8 cellular contexts compared by ENCODE assay signal in the genomic region with DNA sequence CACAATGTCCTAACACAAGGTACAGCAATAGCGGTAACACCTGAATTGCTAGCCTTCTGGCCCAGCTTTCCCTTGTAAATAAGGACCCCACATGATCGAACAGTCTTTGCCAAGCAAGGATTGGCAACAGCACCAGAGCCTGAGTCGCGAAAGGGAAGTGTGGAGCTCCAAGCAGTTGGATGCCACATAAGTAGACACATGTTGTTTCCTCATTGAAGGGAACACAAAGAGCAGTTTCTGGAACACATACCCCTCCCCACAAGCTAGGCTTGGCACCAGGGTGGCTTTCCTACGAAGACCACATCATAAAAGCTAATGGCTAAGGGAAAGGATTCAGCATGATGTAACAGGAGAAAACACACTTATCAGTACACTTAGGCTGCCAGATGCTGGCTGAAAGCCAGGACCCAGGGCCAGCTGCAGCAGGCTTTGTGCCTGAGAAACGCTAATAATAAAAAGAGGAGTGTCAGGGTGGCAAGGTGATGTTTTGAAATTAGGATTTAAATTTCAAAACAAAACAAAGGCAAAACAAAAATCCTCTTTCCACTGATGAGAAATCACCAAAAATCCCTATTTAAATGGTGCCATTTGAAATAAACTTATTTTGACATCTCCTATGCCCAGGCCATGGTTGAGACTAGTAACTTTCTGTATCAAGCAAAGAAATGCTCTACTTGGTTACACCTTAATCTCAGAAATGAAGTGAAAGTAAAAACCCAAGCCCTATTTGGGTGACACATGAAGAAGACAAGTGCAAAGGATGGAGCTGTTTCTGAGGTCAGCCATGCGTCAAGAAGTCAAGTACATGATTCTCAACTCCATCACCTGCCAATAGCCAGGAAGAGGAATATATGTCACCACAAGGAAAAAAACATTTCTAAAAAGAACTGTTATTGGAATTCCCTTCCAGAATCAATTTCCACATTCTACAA. TPM values are rescaled to one million over a fixed set of nuclear protein-coding genes. Genes with fewer than 3 reads are reported as not detected.
DNase-seq lines count a peak whose midpoint lies in the region; ATAC-seq and TF ChIP-seq lines count a peak whose summit lies in the region.

No MANE protein-coding gene starts in this region.

- no peaks in the 10 kb centered on the region for H4K20me1 ChIP-seq in GM23248 (ENCODE audit: insufficient read depth)
- no peaks in the 10 kb centered on the region for H4K20me1 ChIP-seq in hepatocyte (ENCODE audit: insufficient read depth, poor library complexity, severe bottlenecking)

- no peak overlapping the region for H3K27ac ChIP-seq in CD4-positive, alpha-beta memory T cell (ENCODE audit: low read depth, low read length)
- H3K27ac ChIP-seq in GM23248 (peak overlapping the region; percentile 30), hepatocyte (peak overlapping the region; percentile 82), endodermal cell (ENCODE audit: low read depth, low read length) (no peak overlapping the region)

- WGBS in GM23248 (ENCODE audit: low coverage in 1 of 2, low lambda C conversion rate in 2 of 2, missing lambda C conversion rate in 2 of 2), 2 experiments, result 25 to 28% methylated on average over 7 of the region's 7 CpGs
- WGBS in hepatocyte (ENCODE audit: low lambda C conversion rate, missing lambda C conversion rate), result 61% methylated on average over 7 of the region's 7 CpGs
- 92 to 95% methylated on average over 5 to 7 of the region's 7 CpGs for WGBS in endodermal cell (ENCODE audit: insufficient coverage in 1 of 2, insufficient read length in 1 of 2), 2 experiments

- peaks cover 14 to 46% of the 10 kb centered on the region in 2 donors for H3K36me3 Mint-ChIP-seq in CD4-positive, alpha-beta memory T cell
- H3K36me3 Mint-ChIP-seq in stimulated activated effector memory CD8-positive, alpha-beta T cell treated with anti-CD3 and anti-CD28 coated beads, Interleukin-12 subunit alpha, Interleukin-12 subunit beta, amount 100 ng/mL, for 72 hours, result peaks cover 69% of the 10 kb centered on the region
- H3K36me3 Mint-ChIP-seq in endodermal cell (ENCODE audit: low read depth), result peaks cover 22% of the 10 kb centered on the region

- H3K79me2 ChIP-seq in GM23248 (ENCODE audit: insufficient read depth) (peaks cover 12% of the 10 kb centered on the region; the same call in 1 of the 2 replicates), hepatocyte (no peaks in the 10 kb centered on the region)

- H3K9me3 Mint-ChIP-seq in CD4-positive, alpha-beta memory T cell, result no peaks in the 10 kb centered on the region
- no peaks in the 10 kb centered on the region for H3K9me3 Mint-ChIP-seq in stimulated activated effector memory CD8-positive, alpha-beta T cell treated with anti-CD3 and anti-CD28 coated beads, Interleukin-12 subunit alpha, Interleukin-12 subunit beta, amount 100 ng/mL, for 72 hours
- H3K9me3 Mint-ChIP-seq in endodermal cell, result no peaks in the 10 kb centered on the region

- in situ Hi-C loops in GM23248 (cut with MboI), result loop anchor here (10.0 kb wide), 1 partner anchor 164 kb away; no protein-coding TSS in a partner anchor

- H3K27ac Mint-ChIP-seq in CD4-positive, alpha-beta memory T cell, result peak overlapping the region in 6 of 7 donors; percentile 20 to 79 (median 37)
- peak overlapping the region; percentile 58 for H3K27ac Mint-ChIP-seq in stimulated activated effector memory CD8-positive, alpha-beta T cell treated with anti-CD3 and anti-CD28 coated beads, Interleukin-12 subunit alpha, Interleukin-12 subunit beta, amount 100 ng/mL, for 72 hours
- H3K27ac Mint-ChIP-seq in endodermal cell, result no peak overlapping the region

- POLR2A ChIA-PET in CD4-positive, alpha-beta memory T cell (lab: Charles Lee; ENCODE audit: partially characterized antibody), result no interaction called here

- no peaks in the 10 kb centered on the region for H3K27me3 ChIP-seq in CD4-positive, alpha-beta memory T cell (ENCODE audit: insufficient read depth, low read length)
- H3K27me3 ChIP-seq in GM23248 (replicated peaks; ENCODE audit: insufficient read depth), result no peaks in the 10 kb centered on the region
- H3K27me3 ChIP-seq in hepatocyte, result no peaks in the 10 kb centered on the region
- H3K27me3 ChIP-seq in endodermal cell (ENCODE audit: control insufficient read depth, insufficient read depth, low read length, poor library complexity, severe bottlenecking), result no peaks in the 10 kb centered on the region

- no peak overlapping the region for H3K4me3 Mint-ChIP-seq in CD4-positive, alpha-beta memory T cell
- no peak overlapping the region for H3K4me3 Mint-ChIP-seq in stimulated activated effector memory CD8-positive, alpha-beta T cell treated with anti-CD3 and anti-CD28 coated beads, Interleukin-12 subunit alpha, Interleukin-12 subunit beta, amount 100 ng/mL, for 72 hours
- no peak overlapping the region for H3K4me3 Mint-ChIP-seq in endodermal cell

- CTCF ChIA-PET in CD4-positive, alpha-beta memory T cell (lab: Charles Lee; ENCODE audit: partially characterized antibody), result interaction anchor here (0.8 to 2.6 kb wide), 9 partner anchors 12 to 170 kb away, joined by 3 to 10 read pairs (median 3); partner anchors contain the start of gene CPLANE2

- H3K4me3 ChIP-seq in CD4-positive, alpha-beta memory T cell (ENCODE audit: low read length in 2 of 2), result no peak overlapping the region
- H3K4me3 ChIP-seq in GM23248 (no peak overlapping the region), hepatocyte (no peak overlapping the region), endodermal cell (ENCODE audit: low read length) (no peak overlapping the region)

- H3K9me3 ChIP-seq in CD4-positive, alpha-beta memory T cell (ENCODE audit: control insufficient read depth in 1 of 2, low read length in 2 of 2), result no peaks in the 10 kb centered on the region
- no peaks in the 10 kb centered on the region for H3K9me3 ChIP-seq in GM23248 (ENCODE audit: low read depth)
- no peaks in the 10 kb centered on the region for H3K9me3 ChIP-seq in hepatocyte (ENCODE audit: low read depth)
- H3K9me3 ChIP-seq in endodermal cell (ENCODE audit: control insufficient read depth, low read length), result no peaks in the 10 kb centered on the region

- peaks cover 33% of the 10 kb centered on the region for H3K36me3 ChIP-seq in CD4-positive, alpha-beta memory T cell (ENCODE audit: insufficient read depth, low read length)
- H3K36me3 ChIP-seq in GM23248 (ENCODE audit: low read depth) (peaks cover 7% of the 10 kb centered on the region; the same call in 1 of the 2 replicates), hepatocyte (replicated peaks; ENCODE audit: insufficient read depth, low read depth) (no peaks in the 10 kb centered on the region), endodermal cell (ENCODE audit: control insufficient read depth, insufficient read depth, low read length) (peaks cover 56% of the 10 kb centered on the region)

- intact Hi-C loops in CD4-positive, alpha-beta memory T cell (cut with micrococcal nuclease), result no loop called here

- no peaks in the 10 kb centered on the region for H3K9me2 ChIP-seq in GM23248 (ENCODE audit: insufficient read depth)
- H3K9me2 ChIP-seq in hepatocyte (replicated peaks; ENCODE audit: insufficient read depth), result no peaks in the 10 kb centered on the region

- peaks cover 15% of the 10 kb centered on the region for H3K4me1 ChIP-seq in CD4-positive, alpha-beta memory T cell (ENCODE audit: insufficient read depth, low read length)
- H3K4me1 ChIP-seq in GM23248 (ENCODE audit: insufficient read depth) (peaks cover 31% of the 10 kb centered on the region), hepatocyte (ENCODE audit: insufficient read depth) (peaks cover 25% of the 10 kb centered on the region), endodermal cell (ENCODE audit: control insufficient read depth, insufficient read depth, low read length) (no peaks in the 10 kb centered on the region)

- H3K4me2 ChIP-seq in GM23248 (ENCODE audit: unreplicated experiment), result peak overlapping the region; percentile 42
- H3K4me2 ChIP-seq in hepatocyte, result peak overlapping the region; percentile 10

- no peaks in the 10 kb centered on the region for H3K27me3 Mint-ChIP-seq in CD4-positive, alpha-beta memory T cell
- H3K27me3 Mint-ChIP-seq in endodermal cell (ENCODE audit: insufficient read depth), result no peaks in the 10 kb centered on the region

- ATAC-seq in stimulated activated effector memory CD8-positive, alpha-beta T cell treated with anti-CD3 and anti-CD28 coated beads, Interleukin-12 subunit alpha, Interleukin-12 subunit beta, amount 100 ng/mL, for 72 hours, result peak; percentile 38

- H3K9ac ChIP-seq in GM23248 (peak overlapping the region; percentile 25; the same call in 1 of the 2 replicates), endodermal cell (ENCODE audit: extremely low read depth, low read length, poor library complexity, severe bottlenecking) (no peak overlapping the region)

- H3K4me1 Mint-ChIP-seq in CD4-positive, alpha-beta memory T cell, result peaks cover 5 to 11% (median 5%) of the 10 kb centered on the region in 4 donors
- H3K4me1 Mint-ChIP-seq in stimulated activated effector memory CD8-positive, alpha-beta T cell treated with anti-CD3 and anti-CD28 coated beads, Interleukin-12 subunit alpha, Interleukin-12 subunit beta, amount 100 ng/mL, for 72 hours, result peaks cover 17% of the 10 kb centered on the region
- H3K4me1 Mint-ChIP-seq in endodermal cell, result peaks cover 2% of the 10 kb centered on the region

- peaks cover 21% of the 10 kb centered on the region; the same call in 1 of the 2 replicates for H3F3A ChIP-seq in GM23248 (ENCODE audit: insufficient read depth)

- H2AFZ ChIP-seq in GM23248 (no peak overlapping the region), hepatocyte (no peak overlapping the region)

- TF ChIP-seq CTCF in hepatocyte (IDR thresholded peaks at IDR 0.05; ENCODE audit: poor library complexity) (no peak), endodermal cell (conservative IDR thresholded peaks at IDR 0.05) (no peak)

- DNase-seq in CD4-positive, alpha-beta memory T cell, result no peak
- peak; percentile 62 for DNase-seq in GM23248
- DNase-seq in NCI-H2227 treated with DMSO at 0.1 percent for 48 hours (lab: John Stamatoyannopoulos, UW), result peak; percentile 84
- DNase-seq in anterior cingulate cortex (lab: John Stamatoyannopoulos, UW), result peak in 54 of 58 donors; percentile 17 to 95 (median 69)
- DNase-seq in hepatocyte (ENCODE audit: low spot score), result peak; percentile 78
- no peak for DNase-seq in stimulated activated effector memory CD8-positive, alpha-beta T cell treated with anti-CD3 and anti-CD28 coated beads, Interleukin-12 subunit alpha, Interleukin-12 subunit beta, amount 100 ng/mL, for 72 hours (ENCODE audit: low spot score in 2 of 2)
- no peak for DNase-seq in stimulated activated naive CD4-positive, alpha-beta T cell (lab: John Stamatoyannopoulos, UW)
- DNase-seq in endodermal cell, result no peak

RNA-seq across cellular contexts. Expression of gene CPLANE2, which starts 11.9 kb away (rescaled TPM):
- 10 to 100 TPM; 11.5 to 13.6 TPM for total RNA-seq in CD4-positive, alpha-beta memory T cell
- 1 to 10 TPM; 2.4 to 3.5 TPM for polyA plus RNA-seq in CD4-positive, alpha-beta memory T cell
- 9.7 and 16.5 TPM in 2 replicates for total RNA-seq in GM23248 (2014; rRNA removed; shearing (Covaris generic))
- polyA plus RNA-seq in GM23248 (2016; fragmentation: Nextera tagmentation; extraction: Ambion mirVana) (2.6 and 3.5 TPM in 2 replicates), hepatocyte (2.9 and 6.6 TPM in 2 replicates)
- total RNA-seq in hepatocyte (5.4 and 6.6 TPM in 2 replicates), endodermal cell (10 to 100 TPM in 1 of 2 donors, 1 to 10 TPM in 1; 9.6 to 10.3 TPM)
- polyA plus RNA-seq in endodermal cell (2013, experiment 1 of 2), result 7.5 TPM
- 6.0 TPM for polyA plus RNA-seq in endodermal cell (2013, experiment 2 of 2)

RNA-seq across cellular contexts. Expression of gene ARHGEF19, which starts 36.4 kb away (rescaled TPM):
- 10 to 100 TPM; 13.1 to 16.7 TPM for total RNA-seq in CD4-positive, alpha-beta memory T cell
- 10 to 100 TPM in 1 of 2 donors, 1 to 10 TPM in 1; 7.6 to 11.2 TPM for polyA plus RNA-seq in CD4-positive, alpha-beta memory T cell
- total RNA-seq in GM23248 (2014; rRNA removed; shearing (Covaris generic)), result 8.6 and 12.1 TPM in 2 replicates
- polyA plus RNA-seq in GM23248 (2016; fragmentation: Nextera tagmentation; extraction: Ambion mirVana) (13.3 and 14.2 TPM in 2 replicates), hepatocyte (24.7 and 24.8 TPM in 2 replicates)
- total RNA-seq in hepatocyte (15.9 and 21.0 TPM in 2 replicates), endodermal cell (10 to 100 TPM; 14.8 to 17.5 TPM)
- 10.2 TPM for polyA plus RNA-seq in endodermal cell (2013, experiment 1 of 2)
- 10.8 TPM for polyA plus RNA-seq in endodermal cell (2013, experiment 2 of 2)

Comparison
In these comparisons a context has a peak if more than half of its experiments do, and no peak if none do; other contexts are left out.
1. DNase-seq: peak in GM23248 (single experiment), NCI-H2227 treated with DMSO at 0.1 percent for 48 hours (single experiment), anterior cingulate cortex (54 of 58) and hepatocyte (single experiment); none in CD4-positive, alpha-beta memory T cell (0 of 5), stimulated activated effector memory CD8-positive, alpha-beta T cell treated with anti-CD3 and anti-CD28 coated beads, Interleukin-12 subunit alpha, Interleukin-12 subunit beta, amount 100 ng/mL, for 72 hours (0 of 2), stimulated activated naive CD4-positive, alpha-beta T cell (0 of 6) and endodermal cell (single experiment).
2. H3K27ac ChIP-seq: peak in GM23248 (single experiment) and hepatocyte (single experiment); none in CD4-positive, alpha-beta memory T cell (single experiment) and endodermal cell (single experiment).